In the genomic region with DNA sequence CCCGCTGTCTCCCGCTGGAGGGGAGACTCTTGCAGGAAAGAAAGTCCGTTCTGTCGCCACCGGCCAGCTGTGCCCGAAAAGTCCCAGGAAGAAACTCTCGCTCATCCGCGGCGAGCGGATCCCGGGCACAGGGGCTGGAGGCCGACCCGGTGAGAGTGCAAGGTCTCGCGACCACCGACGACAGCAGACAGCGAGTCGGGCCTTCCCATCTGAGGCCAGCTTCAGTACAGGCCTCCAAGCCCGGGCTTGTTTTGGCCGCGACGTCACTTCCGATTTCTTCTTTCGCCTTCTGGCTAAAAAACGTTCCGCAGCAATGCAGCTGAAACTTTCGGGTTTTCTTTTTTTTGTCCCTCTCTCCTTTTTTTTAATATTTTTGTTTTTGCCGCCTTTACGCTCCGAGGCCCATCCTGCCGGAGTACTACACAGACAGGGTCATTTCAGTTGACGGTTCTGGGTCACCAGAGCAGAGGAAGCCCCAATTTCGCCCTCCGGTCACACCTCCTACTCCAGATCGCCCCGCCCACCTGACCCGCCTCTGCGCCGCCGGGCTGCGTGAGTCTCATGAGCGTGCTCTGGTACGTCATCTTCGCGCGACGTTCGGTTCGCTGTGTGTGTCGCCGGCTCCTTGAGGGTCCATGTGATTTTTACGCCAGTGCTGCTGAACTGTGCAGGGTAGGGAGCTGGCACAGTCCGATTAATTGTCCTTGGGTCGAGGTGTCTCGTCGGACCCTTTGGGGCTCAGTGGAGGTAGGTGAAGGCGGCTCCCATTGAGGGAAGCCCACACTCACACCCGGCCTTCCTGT, we compare ENCODE assay signal across 1 cellular context.
TF ChIP-seq lines count a peak whose summit lies in the region.

A gene with protein sequence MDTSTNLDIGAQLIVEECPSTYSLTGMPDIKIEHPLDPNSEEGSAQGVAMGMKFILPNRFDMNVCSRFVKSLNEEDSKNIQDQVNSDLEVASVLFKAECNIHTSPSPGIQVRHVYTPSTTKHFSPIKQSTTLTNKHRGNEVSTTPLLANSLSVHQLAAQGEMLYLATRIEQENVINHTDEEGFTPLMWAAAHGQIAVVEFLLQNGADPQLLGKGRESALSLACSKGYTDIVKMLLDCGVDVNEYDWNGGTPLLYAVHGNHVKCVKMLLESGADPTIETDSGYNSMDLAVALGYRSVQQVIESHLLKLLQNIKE (minus strand): TSS at position 474 of the 803 bp plus-strand sequence. CDS start 2,758 bp downstream, outside the sequence.
A gene with protein sequence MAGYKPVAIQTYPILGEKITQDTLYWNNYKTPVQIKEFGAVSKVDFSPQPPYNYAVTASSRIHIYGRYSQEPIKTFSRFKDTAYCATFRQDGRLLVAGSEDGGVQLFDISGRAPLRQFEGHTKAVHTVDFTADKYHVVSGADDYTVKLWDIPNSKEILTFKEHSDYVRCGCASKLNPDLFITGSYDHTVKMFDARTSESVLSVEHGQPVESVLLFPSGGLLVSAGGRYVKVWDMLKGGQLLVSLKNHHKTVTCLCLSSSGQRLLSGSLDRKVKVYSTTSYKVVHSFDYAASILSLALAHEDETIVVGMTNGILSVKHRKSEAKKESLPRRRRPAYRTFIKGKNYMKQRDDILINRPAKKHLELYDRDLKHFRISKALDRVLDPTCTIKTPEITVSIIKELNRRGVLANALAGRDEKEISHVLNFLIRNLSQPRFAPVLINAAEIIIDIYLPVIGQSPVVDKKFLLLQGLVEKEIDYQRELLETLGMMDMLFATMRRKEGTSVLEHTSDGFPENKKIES (plus strand): TSS at position 578 of the 803 bp plus-strand sequence. CDS start 1,602 bp downstream, outside the sequence.

TF ChIP-seq in A549, 52 proteins besides CTCF, POLR2A, EP300 and RAD21 (continued from another document):
- TF ChIP-seq, protein P1, sequence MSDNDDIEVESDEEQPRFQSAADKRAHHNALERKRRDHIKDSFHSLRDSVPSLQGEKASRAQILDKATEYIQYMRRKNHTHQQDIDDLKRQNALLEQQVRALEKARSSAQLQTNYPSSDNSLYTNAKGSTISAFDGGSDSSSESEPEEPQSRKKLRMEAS (IDR thresholded peaks at IDR 0.05), result peak; percentile 91
- TF ChIP-seq JUN (IDR thresholded peaks at IDR 0.05) (peak; percentile 42 to 78; a peak in 3 of 5 replicates), MYC (IDR thresholded peaks at IDR 0.05; ENCODE audit: borderline replicate concordance, low read length) (no peak; the same call in 1 of the 2 replicates)
